Comparison of ENCODE assay signal across 13 cellular contexts in genomic region chr16:8905795-8906591, GRCh38. TPM values are rescaled to one million over a fixed set of nuclear protein-coding genes. Genes with fewer than 3 reads are reported as not detected.
DNase-seq lines count a peak whose midpoint lies in the region; ATAC-seq and TF ChIP-seq lines count a peak whose summit lies in the region.
"Had no signal": no experiment of that assay in that cellular context is flagged by ENCODE, and none has a peak within 500 bp of the region (broad histone marks: within the 10 kb centered on the region; RNA-seq: fewer than 3 reads in every experiment).

No MANE protein-coding gene starts in this region.

- H3K4me1 Mint-ChIP-seq in activated T-helper 17 cell treated with anti-CD3 and anti-CD28 coated beads, Interleukin-2, amount 50 U/mL, for 72 hours, result peaks cover 17% of the 10 kb centered on the region

- peaks cover 99% of the 10 kb centered on the region for H3K36me3 Mint-ChIP-seq in activated T-helper 17 cell treated with anti-CD3 and anti-CD28 coated beads, Interleukin-2, amount 50 U/mL, for 72 hours (ENCODE audit: low read depth)

- H3K4me3 Mint-ChIP-seq in activated T-helper 17 cell treated with anti-CD3 and anti-CD28 coated beads, Interleukin-2, amount 50 U/mL, for 72 hours, result no peak overlapping the region
- H3K4me3 Mint-ChIP-seq: activated naive CD8-positive, alpha-beta T cell treated with anti-CD3 and anti-CD28 coated beads, Interleukin-2, amount 10 ng/mL, durations not matched to agents 7 days and 5 days had no signal

- no peaks in the 10 kb centered on the region for H3K9me3 Mint-ChIP-seq in activated T-helper 17 cell treated with anti-CD3 and anti-CD28 coated beads, Interleukin-2, amount 50 U/mL, for 72 hours
- H3K9me3 Mint-ChIP-seq: activated naive CD8-positive, alpha-beta T cell treated with anti-CD3 and anti-CD28 coated beads, Interleukin-2, amount 10 ng/mL, durations not matched to agents 7 days and 5 days had no signal

- no peaks in the 10 kb centered on the region for H3K4me1 ChIP-seq in BE2C
- H3K4me1 ChIP-seq: tibial nerve had no signal

- ATAC-seq in activated T-helper 17 cell treated with anti-CD3 and anti-CD28 coated beads, Interleukin-2, amount 50 U/mL, for 72 hours (replicated peaks), result no peak
- no peak for ATAC-seq in GM21515 (IDR thresholded peaks at IDR 0.05; ENCODE audit: unreplicated experiment)
- ATAC-seq: right cardiac atrium had no signal

- TF ChIP-seq CTCF in BE2C (IDR thresholded peaks at IDR 0.05; ENCODE audit: low read depth, low read length), result peak; percentile 57
- peak; percentile 48 for TF ChIP-seq CTCF in GM12872 (IDR thresholded peaks at IDR 0.05; ENCODE audit: insufficient read depth, low read depth, low read length)
- TF ChIP-seq CTCF in dorsolateral prefrontal cortex (IDR thresholded peaks at IDR 0.05 in 54 of 56, conservative IDR thresholded peaks at IDR 0.05 in 2 of 56; ENCODE audit: low read depth in 1 of 56, partially characterized antibody in 56 of 56), result peak in 1 of 56 donors; percentile 12

- no peak overlapping the region for H3K27ac ChIP-seq in dorsolateral prefrontal cortex
- H3K27ac ChIP-seq: tibial nerve had no signal

- H3K4me3 ChIP-seq in BE2C (ENCODE audit: low read depth, low read length), result no peak overlapping the region
- no peak overlapping the region for H3K4me3 ChIP-seq in dorsolateral prefrontal cortex
- H3K4me3 ChIP-seq: tibial nerve had no signal

- no peaks in the 10 kb centered on the region for H3K27me3 Mint-ChIP-seq in activated T-helper 17 cell treated with anti-CD3 and anti-CD28 coated beads, Interleukin-2, amount 50 U/mL, for 72 hours
- H3K27me3 Mint-ChIP-seq: activated naive CD8-positive, alpha-beta T cell treated with anti-CD3 and anti-CD28 coated beads, Interleukin-2, amount 10 ng/mL, durations not matched to agents 7 days and 5 days had no signal

- intact Hi-C loops in dorsolateral prefrontal cortex (cut with DNase I), result no loop called here

- H3K36me3 ChIP-seq in BE2C, result peaks cover 95% of the 10 kb centered on the region

- H3K27me3 ChIP-seq in BE2C, result no peaks in the 10 kb centered on the region
- H3K27me3 ChIP-seq in dorsolateral prefrontal cortex, result no peaks in the 10 kb centered on the region
- H3K27me3 ChIP-seq: tibial nerve had no signal

- DNase-seq in BE2C, result no peak
- peak; percentile 63 for DNase-seq in iPS-NIHi7 (ENCODE audit: extremely low spot score)
- DNase-seq in dorsolateral prefrontal cortex, result no peak
- DNase-seq in NCI-H2227 (lab: John Stamatoyannopoulos, UW; ENCODE audit: unreplicated experiment), result no peak
- no peak for DNase-seq in superior temporal gyrus (ENCODE audit: extremely low spot score)
- DNase-seq: activated naive CD8-positive, alpha-beta T cell treated with anti-CD3 and anti-CD28 coated beads, Interleukin-2, amount 10 ng/mL, durations not matched to agents 7 days and 5 days; effector memory CD4-positive, alpha-beta T cell; right cardiac atrium had no signal

- no peaks in the 10 kb centered on the region for H3K9me3 ChIP-seq in BE2C
- H3K9me3 ChIP-seq: tibial nerve had no signal

- peak overlapping the region; percentile 19 for H3K27ac Mint-ChIP-seq in activated T-helper 17 cell treated with anti-CD3 and anti-CD28 coated beads, Interleukin-2, amount 50 U/mL, for 72 hours
- H3K27ac Mint-ChIP-seq: activated naive CD8-positive, alpha-beta T cell treated with anti-CD3 and anti-CD28 coated beads, Interleukin-2, amount 10 ng/mL, durations not matched to agents 7 days and 5 days had no signal

RNA-seq across cellular contexts. Expression of gene LITAFD, which starts 23.8 kb away (rescaled TPM):
- polyA plus RNA-seq in BE2C (2012; ENCODE audit: insufficient read depth, insufficient read length, low read depth), result not detected
- total RNA-seq in activated T-helper 17 cell treated with anti-CD3 and anti-CD28 coated beads, Interleukin-2, amount 50 U/mL, for 72 hours, result not detected
- 1 to 10 TPM in 1 of 120 experiments, under 1 TPM in 5, not detected in 114; 0.43 to 1.6 (median 0.72) TPM for total RNA-seq in dorsolateral prefrontal cortex
- total RNA-seq: activated naive CD8-positive, alpha-beta T cell treated with anti-CD3 and anti-CD28 coated beads, Interleukin-2, amount 10 ng/mL, durations not matched to agents 7 days and 5 days; mononuclear cell; right cardiac atrium; tibial nerve had no signal
- polyA plus RNA-seq: right cardiac atrium had no signal

RNA-seq across cellular contexts. Expression of gene CARHSP1, which starts 37.2 kb away (rescaled TPM):
- 101 TPM for polyA plus RNA-seq in BE2C (2012; ENCODE audit: insufficient read depth, insufficient read length, low read depth)
- total RNA-seq in activated T-helper 17 cell treated with anti-CD3 and anti-CD28 coated beads, Interleukin-2, amount 50 U/mL, for 72 hours, result 100 to 1,000 TPM in 1 of 2 donors, 10 to 100 TPM in 1; 98.6 to 115 TPM
- total RNA-seq in dorsolateral prefrontal cortex, result 10 to 100 TPM; 19.2 to 95.1 (median 46.3) TPM

RNA-seq across cellular contexts. Expression of gene USP7, which starts 57.7 kb away (rescaled TPM):
- polyA plus RNA-seq in BE2C (2012; ENCODE audit: insufficient read depth, insufficient read length, low read depth), result 70.9 TPM
- total RNA-seq in activated T-helper 17 cell treated with anti-CD3 and anti-CD28 coated beads, Interleukin-2, amount 50 U/mL, for 72 hours, result 100 to 1,000 TPM; 157 to 181 TPM
- total RNA-seq in dorsolateral prefrontal cortex, result 100 to 1,000 TPM in 104 of 120 experiments, 10 to 100 TPM in 16; 82.3 to 157 (median 115) TPM
